Comparison of ENCODE assay signal across 22 cellular contexts in the genomic region with DNA sequence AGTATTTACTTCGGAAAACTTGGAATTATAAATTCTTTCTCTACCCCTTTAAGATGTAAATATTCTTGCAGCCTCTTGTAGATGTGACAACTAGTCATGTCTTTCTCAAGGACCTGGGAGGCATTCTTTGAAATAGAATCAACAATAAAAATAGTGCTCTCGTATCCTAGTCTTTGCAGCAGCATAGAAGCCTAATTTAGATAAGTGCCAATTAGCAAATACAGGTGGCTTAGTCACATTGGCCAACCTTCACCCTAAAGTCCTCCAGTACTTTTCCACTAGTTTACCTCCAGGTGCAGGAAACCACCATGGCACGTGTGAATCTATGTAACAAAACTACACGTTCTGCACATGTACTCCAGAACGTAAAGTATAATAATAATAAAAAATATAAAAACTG. TPM values are rescaled to one million over a fixed set of nuclear protein-coding genes. Genes with fewer than 3 reads are reported as not detected.
DNase-seq lines count a peak whose midpoint lies in the region; ATAC-seq and TF ChIP-seq lines count a peak whose summit lies in the region.
"Had no signal": no experiment of that assay in that cellular context is flagged by ENCODE, and none has a peak within 500 bp of the region (broad histone marks: within the 10 kb centered on the region; RNA-seq: fewer than 3 reads in every experiment).

No MANE protein-coding gene starts in this region.

- H3K27ac ChIP-seq in Peyer's patch, result no peak overlapping the region
- H3K27ac ChIP-seq: A549 had no signal

- POLR2A ChIA-PET in naive thymus-derived CD8-positive, alpha-beta T cell (lab: Charles Lee), result no interaction called here

- TF ChIP-seq POLR2A in Peyer's patch (IDR thresholded peaks at IDR 0.05), result no peak

- peaks cover 10 to 21% (median 11%) of the 10 kb centered on the region in 5 donors for H3K27me3 Mint-ChIP-seq in naive thymus-derived CD8-positive, alpha-beta T cell

- no peak overlapping the region for H3K4me3 ChIP-seq in Peyer's patch
- H3K4me3 ChIP-seq: A549 had no signal

- H3K36me3 Mint-ChIP-seq in naive thymus-derived CD8-positive, alpha-beta T cell, result no peaks in the 10 kb centered on the region
- H3K36me3 Mint-ChIP-seq: T-cell had no signal

- H3K36me3 ChIP-seq in Peyer's patch, result no peaks in the 10 kb centered on the region

- H3K9me3 Mint-ChIP-seq in naive thymus-derived CD8-positive, alpha-beta T cell, result peaks cover 0 to 24% (median 6%) of the 10 kb centered on the region in 9 donors
- H3K9me3 Mint-ChIP-seq: CD4-positive, alpha-beta T cell; HFFc6 had no signal

- DNase-seq in NCI-H345 (lab: John Stamatoyannopoulos, UW) (peak; percentile 23), NCI-H345 treated with DMSO at 0.1 percent for 48 hours (lab: John Stamatoyannopoulos, UW; ENCODE audit: unreplicated experiment) (no peak), NCI-H2107 (lab: John Stamatoyannopoulos, UW) (peak; percentile 6), NCI-H748 treated with DMSO at 0.1 percent for 48 hours (lab: John Stamatoyannopoulos, UW) (peak; percentile 32), Peyer's patch (no peak)
- DNase-seq in effector CD8-positive, alpha-beta T cell (lab: John Stamatoyannopoulos, UW), result no peak
- DNase-seq in naive thymus-derived CD8-positive, alpha-beta T cell, result no peak
- DNase-seq: Calu3; CD4-positive, alpha-beta T cell; DMS79; HFFc6; KG1; NCI-H187 treated with DMSO at 0.1 percent for 48 hours; NCI-H526 treated with DMSO at 0.1 percent for 48 hours; OCI-M1; SHP77 treated with DMSO at 0.1 percent for 48 hours; T-cell had no signal

- no peak for ATAC-seq in naive thymus-derived CD8-positive, alpha-beta T cell
- ATAC-seq: SK-N-SH treated with all-trans-retinoic acid at 6 μM for 48 hours, T-cell had no signal

- no peak overlapping the region for H3K27ac Mint-ChIP-seq in naive thymus-derived CD8-positive, alpha-beta T cell
- H3K27ac Mint-ChIP-seq: CD4-positive, alpha-beta T cell; HFFc6; T-cell had no signal

- H3K27me3 ChIP-seq in Peyer's patch, result no peaks in the 10 kb centered on the region

- no peak for TF ChIP-seq CTCF in Peyer's patch (IDR thresholded peaks at IDR 0.05)

- no peaks in the 10 kb centered on the region for H3K4me1 ChIP-seq in Peyer's patch

- H3K9me3 ChIP-seq in Peyer's patch, result no peaks in the 10 kb centered on the region
- H3K9me3 ChIP-seq: A549 had no signal

- no peak overlapping the region for H3K4me3 Mint-ChIP-seq in naive thymus-derived CD8-positive, alpha-beta T cell
- H3K4me3 Mint-ChIP-seq: CD4-positive, alpha-beta T cell; HFFc6; T-cell had no signal

- H3K4me1 Mint-ChIP-seq in naive thymus-derived CD8-positive, alpha-beta T cell, result peaks cover 0 to 17% (median 12%) of the 10 kb centered on the region in 4 donors

RNA-seq across cellular contexts. Expression of gene ZSWIM2, which starts 3.5 kb away (rescaled TPM):
- not detected for total RNA-seq in Peyer's patch
- not detected for total RNA-seq in naive thymus-derived CD8-positive, alpha-beta T cell
- polyA plus RNA-seq in naive thymus-derived CD8-positive, alpha-beta T cell, result not detected
- total RNA-seq: Calu3; CD4-positive, alpha-beta T cell; H4; HT-29; RPMI7951; T-cell had no signal
- polyA plus RNA-seq: A549 had no signal

Comparison
In these comparisons a context has a peak if more than half of its experiments do, and no peak if none do; other contexts are left out.
1. DNase-seq: peak in NCI-H345 (single experiment), NCI-H2107 (single experiment) and NCI-H748 treated with DMSO at 0.1 percent for 48 hours (single experiment); none in NCI-H345 treated with DMSO at 0.1 percent for 48 hours (single experiment), Peyer's patch (0 of 3), effector CD8-positive, alpha-beta T cell (single experiment) and naive thymus-derived CD8-positive, alpha-beta T cell (0 of 10).